In genomic region chr12:54352022-54352531, GRCh38 we compare ENCODE assay signal across 2 cellular contexts.
TF ChIP-seq lines count a peak whose summit lies in the region.

No MANE protein-coding gene starts in this region.

TF ChIP-seq in GM12878, 131 proteins besides CTCF, POLR2A, EP300 and RAD21:
- 0 out of 3 replicates have a peak, but pooled peaks of 1 of the 2 experiments have one; percentile 13 for TF ChIP-seq EGR1 (IDR thresholded peaks at IDR 0.05; ENCODE audit: borderline replicate concordance in 1 of 2, low read depth in 2 of 2, low read length in 2 of 2)
- no peak for TF ChIP-seq SMC3 (IDR thresholded peaks at IDR 0.05; ENCODE audit: borderline replicate concordance, low read length)
- TF ChIP-seq MEF2A (IDR thresholded peaks at IDR 0.05; ENCODE audit: insufficient read depth, low read depth, low read length): peak; percentile 59; the same call in 1 of the 2 replicates
- TF ChIP-seq PML (IDR thresholded peaks at IDR 0.05; ENCODE audit: low read length): no peak
TF ChIP-seq in GM12878: peak in this region for 2.

TF ChIP-seq in liver, 16 proteins besides CTCF, POLR2A, EP300 and RAD21:
- no peak for TF ChIP-seq NR2F2 (IDR thresholded peaks at IDR 0.05)
- no peak for TF ChIP-seq ATF3 (IDR thresholded peaks at IDR 0.05)
- TF ChIP-seq REST (IDR thresholded peaks at IDR 0.05): no peak
- TF ChIP-seq FOXA1 (IDR thresholded peaks at IDR 0.05): no peak
- TF ChIP-seq GABPA (IDR thresholded peaks at IDR 0.05 in 1 of 2, conservative IDR thresholded peaks at IDR 0.05 in 1 of 2): no peak
- TF ChIP-seq JUND (IDR thresholded peaks at IDR 0.05): no peak
TF ChIP-seq in liver: peak in this region for 0.
